ENCODE assay signal across 11 cellular contexts in genomic region chr1:115041654-115042053, GRCh38. TPM values are rescaled to one million over a fixed set of nuclear protein-coding genes. Genes with fewer than 3 reads are reported as not detected.
DNase-seq lines count a peak whose midpoint lies in the region; ATAC-seq and TF ChIP-seq lines count a peak whose summit lies in the region.
"Had no signal": no experiment of that assay in that cellular context is flagged by ENCODE, and none has a peak within 500 bp of the region (broad histone marks: within the 10 kb centered on the region; RNA-seq: fewer than 3 reads in every experiment).

No MANE protein-coding gene starts in this region.

- no peaks in the 10 kb centered on the region for H3K4me1 ChIP-seq in RWPE2 (ENCODE audit: insufficient read depth, poor library complexity, severe bottlenecking)
- no peaks in the 10 kb centered on the region for H3K4me1 ChIP-seq in foreskin keratinocyte
- H3K4me1 ChIP-seq in ovary (ENCODE audit: insufficient read depth) = no peaks in the 10 kb centered on the region
- H3K4me1 ChIP-seq in body of pancreas = peaks cover 18% of the 10 kb centered on the region
- H3K4me1 ChIP-seq: upper lobe of left lung had no signal

- TF ChIP-seq EP300 in ovary (IDR thresholded peaks at IDR 0.05) = no peak

- TF ChIP-seq CTCF in 22Rv1 (IDR thresholded peaks at IDR 0.05) (peak; percentile 26; the same call in 1 of the 2 replicates), GM12875 (IDR thresholded peaks at IDR 0.05; ENCODE audit: borderline replicate concordance, insufficient read depth, low read depth, low read length) (0 out of 2 replicates have a peak, but pooled peaks have one; percentile 8), RWPE2 (IDR thresholded peaks at IDR 0.05; ENCODE audit: poor library complexity, severe bottlenecking) (peak; percentile 57), foreskin keratinocyte (conservative IDR thresholded peaks at IDR 0.05) (peak; percentile 76), ovary (IDR thresholded peaks at IDR 0.05) (no peak), body of pancreas (IDR thresholded peaks at IDR 0.05) (peak in 2 of 7 experiments; percentile 16 to 35)

- H3K27ac ChIP-seq in 22Rv1 (no peak overlapping the region), RWPE2 (ENCODE audit: poor library complexity, severe bottlenecking) (no peak overlapping the region), foreskin keratinocyte (no peak overlapping the region), ovary (no peak overlapping the region), body of pancreas (no peak overlapping the region)
- H3K27ac ChIP-seq: epithelial cell of prostate, upper lobe of left lung had no signal

- H3K27me3 ChIP-seq in RWPE2 (ENCODE audit: insufficient read depth, poor library complexity, severe bottlenecking) (no peaks in the 10 kb centered on the region), foreskin keratinocyte (peaks cover 16% of the 10 kb centered on the region), ovary (no peaks in the 10 kb centered on the region), body of pancreas (no peaks in the 10 kb centered on the region)
- H3K27me3 ChIP-seq: upper lobe of left lung had no signal

- H3K36me3 ChIP-seq in RWPE2 (ENCODE audit: low read depth) = no peaks in the 10 kb centered on the region
- no peaks in the 10 kb centered on the region for H3K36me3 ChIP-seq in ovary
- no peaks in the 10 kb centered on the region for H3K36me3 ChIP-seq in body of pancreas (replicated peaks in 1 of 2; ENCODE audit: insufficient read depth in 1 of 2, low read depth in 2 of 2)
- H3K36me3 ChIP-seq: upper lobe of left lung had no signal

- DNase-seq in RWPE2 (ENCODE audit: low spot score) (no peak), foreskin keratinocyte (peak in 1 of 2 donors; percentile 35), ovary (no peak), body of pancreas (no peak)
- no peak for DNase-seq in stimulated activated CD4-positive, alpha-beta T cell treated with anti-CD3 and anti-CD28 coated beads, Interleukin-2, amount 100 ng/mL, for 48 hours
- DNase-seq: upper lobe of left lung had no signal

- peak; percentile 48; the same call in 1 of the 3 replicates for ATAC-seq in RWPE2 (ENCODE audit: low read depth)
- peak; percentile 53 for ATAC-seq in foreskin keratinocyte
- no peak for ATAC-seq in activated CD4-positive, CD25-positive, alpha-beta regulatory T cell treated with anti-CD3 and anti-CD28 coated beads, Interleukin-2, amount 50 U/mL, for 24 hours
- ATAC-seq in body of pancreas = no peak

- H3K4me3 ChIP-seq in GM12875 (ENCODE audit: low read depth, low read length) = no peak overlapping the region
- no peak overlapping the region for H3K4me3 ChIP-seq in RWPE2 (ENCODE audit: severe bottlenecking)
- no peak overlapping the region for H3K4me3 ChIP-seq in ovary
- no peak overlapping the region for H3K4me3 ChIP-seq in body of pancreas
- H3K4me3 ChIP-seq: upper lobe of left lung had no signal

- TF ChIP-seq POLR2A in ovary (IDR thresholded peaks at IDR 0.05) (no peak), body of pancreas (IDR thresholded peaks at IDR 0.05) (no peak)

- H3K9me3 ChIP-seq in RWPE2 (ENCODE audit: severe bottlenecking) (no peaks in the 10 kb centered on the region), ovary (no peaks in the 10 kb centered on the region), body of pancreas (no peaks in the 10 kb centered on the region)
- H3K9me3 ChIP-seq: upper lobe of left lung had no signal

- intact Hi-C loops in ovary (cut with DNase I) (no loop called here), body of pancreas (cut with DNase I) (no loop called here)

RNA-seq across cellular contexts. Expression of gene TSHB, which starts 12.0 kb away (rescaled TPM):
- total RNA-seq in foreskin keratinocyte = not detected in 2 replicates
- not detected in 2 replicates for polyA plus RNA-seq in foreskin keratinocyte
- total RNA-seq in ovary = not detected
- polyA plus RNA-seq in ovary = not detected
- total RNA-seq in body of pancreas = not detected
- total RNA-seq: upper lobe of left lung had no signal
- polyA plus RNA-seq: CD14-positive monocyte had no signal

RNA-seq across cellular contexts. Expression of gene TSPAN2, which starts 47.6 kb away (rescaled TPM):
- total RNA-seq in foreskin keratinocyte = 0.32 and 0.48 TPM in 2 replicates
- polyA plus RNA-seq in foreskin keratinocyte = 0.17 and 0.30 TPM in 2 replicates
- 10 to 100 TPM in 2 of 7 donors, 1 to 10 TPM in 5; 1.7 to 21.4 (median 4.1) TPM for total RNA-seq in ovary
- 10 to 100 TPM in 1 of 2 donors, 1 to 10 TPM in 1; 3.5 to 12.5 TPM for polyA plus RNA-seq in ovary
- 1 to 10 TPM; 2.6 to 4.0 TPM for total RNA-seq in body of pancreas

Comparison
In these comparisons a context has a peak if more than half of its experiments do, and no peak if none do; other contexts are left out.
1. CTCF ChIP-seq: peak in 22Rv1 (single experiment), GM12875 (single experiment), RWPE2 (single experiment) and foreskin keratinocyte (single experiment); none in ovary (0 of 3).
2. ATAC-seq: peak in RWPE2 (single experiment) and foreskin keratinocyte (single experiment); none in activated CD4-positive, CD25-positive, alpha-beta regulatory T cell treated with anti-CD3 and anti-CD28 coated beads, Interleukin-2, amount 50 U/mL, for 24 hours (0 of 2) and body of pancreas (single experiment).